Comparison of ENCODE assay signal across 1 cellular context in genomic region chr13:76397413-76397812, GRCh38.
TF ChIP-seq lines count a peak whose summit lies in the region.

No MANE protein-coding gene starts in this region.

TF ChIP-seq in SK-N-SH, 30 proteins besides CTCF, POLR2A, EP300 and RAD21 (continued from another document):
- no peak for TF ChIP-seq PBX3 (IDR thresholded peaks at IDR 0.05)
- TF ChIP-seq IRF3 (IDR thresholded peaks at IDR 0.05; ENCODE audit: low read depth, low read length), result no peak
- no peak for TF ChIP-seq REST (IDR thresholded peaks at IDR 0.05; ENCODE audit: low read depth, low read length)
TF ChIP-seq in SK-N-SH: peak in this region for 0.
